In the genomic region with DNA sequence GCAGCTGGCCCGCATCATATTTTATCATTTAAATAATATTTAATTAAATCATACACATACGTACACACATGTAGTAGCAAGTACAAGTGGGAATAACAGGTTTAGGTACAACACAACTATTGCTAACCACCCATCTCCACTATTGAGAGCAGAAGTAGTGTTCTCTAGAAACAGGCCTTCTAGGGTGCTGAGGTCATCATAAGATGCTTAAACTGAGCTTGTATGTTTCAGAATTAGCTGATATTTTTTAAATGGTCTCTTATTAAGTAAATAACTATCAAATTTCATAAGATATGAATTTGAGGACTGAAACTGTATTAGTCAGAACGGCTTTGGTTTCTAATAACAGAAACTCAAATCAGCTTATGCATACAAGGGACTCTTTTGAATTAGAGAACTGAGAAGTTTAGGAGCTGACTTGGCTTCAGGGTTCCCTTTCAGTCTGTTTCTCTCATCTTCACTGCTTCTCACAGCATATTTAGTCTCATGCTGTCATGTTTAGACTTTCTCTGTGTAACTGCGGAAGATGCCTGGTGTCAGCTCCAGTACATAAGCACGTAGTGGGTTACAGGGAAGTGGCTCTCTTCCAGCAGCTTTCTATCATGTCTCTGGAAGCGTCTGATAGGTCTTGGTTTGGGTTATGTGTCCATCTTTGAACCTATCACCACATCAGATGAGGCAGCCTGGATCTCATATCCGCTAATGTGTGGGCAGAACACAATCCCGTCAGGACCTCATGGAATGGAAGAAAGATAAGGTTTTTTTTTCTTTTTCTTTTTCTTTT, we compare ENCODE assay signal across 1 cellular context.
TF ChIP-seq lines count a peak whose summit lies in the region.

No MANE protein-coding gene starts in this region.

TF ChIP-seq in SK-N-SH, 30 proteins besides CTCF, POLR2A, EP300 and RAD21 (continued from another document):
- TF ChIP-seq, protein P1, sequence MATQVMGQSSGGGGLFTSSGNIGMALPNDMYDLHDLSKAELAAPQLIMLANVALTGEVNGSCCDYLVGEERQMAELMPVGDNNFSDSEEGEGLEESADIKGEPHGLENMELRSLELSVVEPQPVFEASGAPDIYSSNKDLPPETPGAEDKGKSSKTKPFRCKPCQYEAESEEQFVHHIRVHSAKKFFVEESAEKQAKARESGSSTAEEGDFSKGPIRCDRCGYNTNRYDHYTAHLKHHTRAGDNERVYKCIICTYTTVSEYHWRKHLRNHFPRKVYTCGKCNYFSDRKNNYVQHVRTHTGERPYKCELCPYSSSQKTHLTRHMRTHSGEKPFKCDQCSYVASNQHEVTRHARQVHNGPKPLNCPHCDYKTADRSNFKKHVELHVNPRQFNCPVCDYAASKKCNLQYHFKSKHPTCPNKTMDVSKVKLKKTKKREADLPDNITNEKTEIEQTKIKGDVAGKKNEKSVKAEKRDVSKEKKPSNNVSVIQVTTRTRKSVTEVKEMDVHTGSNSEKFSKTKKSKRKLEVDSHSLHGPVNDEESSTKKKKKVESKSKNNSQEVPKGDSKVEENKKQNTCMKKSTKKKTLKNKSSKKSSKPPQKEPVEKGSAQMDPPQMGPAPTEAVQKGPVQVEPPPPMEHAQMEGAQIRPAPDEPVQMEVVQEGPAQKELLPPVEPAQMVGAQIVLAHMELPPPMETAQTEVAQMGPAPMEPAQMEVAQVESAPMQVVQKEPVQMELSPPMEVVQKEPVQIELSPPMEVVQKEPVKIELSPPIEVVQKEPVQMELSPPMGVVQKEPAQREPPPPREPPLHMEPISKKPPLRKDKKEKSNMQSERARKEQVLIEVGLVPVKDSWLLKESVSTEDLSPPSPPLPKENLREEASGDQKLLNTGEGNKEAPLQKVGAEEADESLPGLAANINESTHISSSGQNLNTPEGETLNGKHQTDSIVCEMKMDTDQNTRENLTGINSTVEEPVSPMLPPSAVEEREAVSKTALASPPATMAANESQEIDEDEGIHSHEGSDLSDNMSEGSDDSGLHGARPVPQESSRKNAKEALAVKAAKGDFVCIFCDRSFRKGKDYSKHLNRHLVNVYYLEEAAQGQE (IDR thresholded peaks at IDR 0.05; ENCODE audit: low read depth, low read length), result no peak
TF ChIP-seq in SK-N-SH: peak in this region for 0.
